Comparison of ENCODE assay signal across 8 cellular contexts in genomic region chr11:19071255-19071654, GRCh38. TPM values are rescaled to one million over a fixed set of nuclear protein-coding genes. Genes with fewer than 3 reads are reported as not detected.
DNase-seq lines count a peak whose midpoint lies in the region; ATAC-seq and TF ChIP-seq lines count a peak whose summit lies in the region.

No MANE protein-coding gene starts in this region.

- H3K27ac Mint-ChIP-seq in neural crest cell (ENCODE audit: unreplicated experiment) = peak overlapping the region; percentile 48

- H4K20me1 ChIP-seq in OCI-LY3 (ENCODE audit: insufficient read depth, low read length) (no peaks in the 10 kb centered on the region), fibroblast of lung (ENCODE audit: control insufficient read depth, extremely low read depth, insufficient read depth, low read length) (no peaks in the 10 kb centered on the region)

- peak; percentile 82 for DNase-seq in DMS153 treated with DMSO at 0.1 percent for 48 hours (lab: John Stamatoyannopoulos, UW; ENCODE audit: unreplicated experiment)
- peak; percentile 29 for DNase-seq in activated T-cell treated with anti-CD3 and anti-CD28 coated beads for 4 hours
- DNase-seq in fibroblast of lung (ENCODE audit: low read depth in 2 of 2) = peak; percentile 83 to 87
- DNase-seq in neural crest cell (ENCODE audit: low read depth, low spot score) = peak; percentile 68

- H3K4me3 Mint-ChIP-seq in neural crest cell = no peak overlapping the region

- H3K4me1 Mint-ChIP-seq in neural crest cell = peaks cover 4% of the 10 kb centered on the region

- peaks cover 16% of the 10 kb centered on the region for H3K4me1 ChIP-seq in HUES64 (ENCODE audit: insufficient read depth, low read length)
- 0 out of 2 replicates have a peak, but pooled peaks cover 3% of the 10 kb centered on the region for H3K4me1 ChIP-seq in OCI-LY3 (ENCODE audit: low read length)
- no peaks in the 10 kb centered on the region for H3K4me1 ChIP-seq in fibroblast of lung (ENCODE audit: control insufficient read depth, extremely low read depth, insufficient read depth, low read length)
- H3K4me1 ChIP-seq in subcutaneous abdominal adipose tissue (ENCODE audit: control insufficient read depth in 5 of 5, insufficient read depth in 5 of 5, low read length in 5 of 5) = peaks cover 0 to 5% (median 0%) of the 10 kb centered on the region in 5 donors

- no peaks in the 10 kb centered on the region for H3K36me3 ChIP-seq in HUES64 (ENCODE audit: insufficient read depth, low read length)
- no peaks in the 10 kb centered on the region for H3K36me3 ChIP-seq in OCI-LY3 (replicated peaks; ENCODE audit: low read depth, low read length)
- no peaks in the 10 kb centered on the region for H3K36me3 ChIP-seq in fibroblast of lung (ENCODE audit: control insufficient read depth, insufficient read depth, low read length)
- H3K36me3 ChIP-seq in subcutaneous abdominal adipose tissue (ENCODE audit: control insufficient read depth in 5 of 5, insufficient read depth in 5 of 5, low read length in 5 of 5) = no peaks in the 10 kb centered on the region

- H3K36me3 Mint-ChIP-seq in neural crest cell (ENCODE audit: low read depth) = no peaks in the 10 kb centered on the region

- 15% methylated on average over 9 of the region's 11 CpGs for WGBS in HUES64

- TF ChIP-seq CTCF in OCI-LY3 (IDR thresholded peaks at IDR 0.05; ENCODE audit: low read depth, low read length) (peak; percentile 99), fibroblast of lung (conservative IDR thresholded peaks at IDR 0.05 in 1 of 2, IDR thresholded peaks at IDR 0.05 in 1 of 2; ENCODE audit: low read depth in 1 of 2, low read length in 2 of 2) (peak; percentile 95 to 96), neural crest cell (conservative IDR thresholded peaks at IDR 0.05) (peak; percentile 99)

- H3K4me3 ChIP-seq in HUES64 (ENCODE audit: low read length) (peak overlapping the region; percentile 25; the same call in 1 of the 2 replicates), OCI-LY3 (ENCODE audit: low read length) (peak overlapping the region; percentile 69), fibroblast of lung (replicated peaks in 1 of 4; ENCODE audit: control extremely low read depth in 1 of 4, insufficient read depth in 1 of 4, low read depth in 3 of 4, low read length in 4 of 4) (peak overlapping the region in 2 of 4 experiments; percentile 37 to 53), subcutaneous abdominal adipose tissue (ENCODE audit: low read depth in 1 of 5, low read length in 5 of 5) (peak overlapping the region in 4 of 5 donors; percentile 14 to 59 (median 36))

- H2AFZ ChIP-seq in OCI-LY3 (ENCODE audit: low read depth, low read length) (0 out of 2 replicates have a peak overlapping the region, but pooled peaks have one; percentile 78), fibroblast of lung (ENCODE audit: low read length) (peak overlapping the region; percentile 17)

- H3K4me2 ChIP-seq in OCI-LY3 (ENCODE audit: low read length) = peak overlapping the region; percentile 77
- H3K4me2 ChIP-seq in fibroblast of lung (ENCODE audit: extremely low read depth, insufficient read depth, low read length) = no peak overlapping the region

- H3K9ac ChIP-seq in HUES64 (ENCODE audit: low read depth, low read length) (no peak overlapping the region), OCI-LY3 (ENCODE audit: low read length) (no peak overlapping the region; the same call in 1 of the 2 replicates), fibroblast of lung (ENCODE audit: insufficient read depth, low read length) (no peak overlapping the region), subcutaneous abdominal adipose tissue (ENCODE audit: low read length in 5 of 5) (no peak overlapping the region)

- H3K27ac ChIP-seq in HUES64 (ENCODE audit: low read depth, low read length) (no peak overlapping the region), OCI-LY3 (ENCODE audit: low read length) (no peak overlapping the region), fibroblast of lung (ENCODE audit: insufficient read depth, low read length) (no peak overlapping the region), subcutaneous abdominal adipose tissue (ENCODE audit: low read depth, low read length) (no peak overlapping the region)

- peaks cover 2% of the 10 kb centered on the region; the same call in 1 of the 2 replicates for H3K27me3 ChIP-seq in HUES64 (ENCODE audit: insufficient read depth, low read length)
- H3K27me3 ChIP-seq in OCI-LY3 (ENCODE audit: low read depth, low read length) = peaks cover 12% of the 10 kb centered on the region; the same call in 1 of the 2 replicates
- no peaks in the 10 kb centered on the region for H3K27me3 ChIP-seq in fibroblast of lung (ENCODE audit: control insufficient read depth, insufficient read depth, low read length)
- H3K27me3 ChIP-seq in subcutaneous abdominal adipose tissue (ENCODE audit: control insufficient read depth in 5 of 5, insufficient read depth in 4 of 5, low read length in 5 of 5) = peaks cover 0 to 6% (median 0%) of the 10 kb centered on the region in 5 donors

- H3K79me2 ChIP-seq in OCI-LY3 (ENCODE audit: low read length) (no peaks in the 10 kb centered on the region), fibroblast of lung (ENCODE audit: control insufficient read depth, insufficient read depth, low read length) (no peaks in the 10 kb centered on the region)

- peak; percentile 98 for ATAC-seq in GM21526 (IDR thresholded peaks at IDR 0.05; ENCODE audit: low FRiP score, unreplicated experiment)

- H3K27me3 Mint-ChIP-seq in neural crest cell (ENCODE audit: low read depth) = peaks cover 36% of the 10 kb centered on the region

- peaks cover 4% of the 10 kb centered on the region for H3K9me3 Mint-ChIP-seq in neural crest cell

- H3K9me3 ChIP-seq in HUES64 (ENCODE audit: insufficient read depth, low read depth, low read length) (no peaks in the 10 kb centered on the region), OCI-LY3 (ENCODE audit: insufficient read depth, low read length) (no peaks in the 10 kb centered on the region), fibroblast of lung (ENCODE audit: control insufficient read depth, insufficient read depth, low read depth, low read length) (no peaks in the 10 kb centered on the region), subcutaneous abdominal adipose tissue (ENCODE audit: control insufficient read depth in 5 of 5, low read length in 5 of 5) (peaks cover 0 to 4% (median 0%) of the 10 kb centered on the region in 5 donors)

RNA-seq across cellular contexts. Expression of gene MRGPRX2, which starts 10.7 kb away (rescaled TPM):
- polyA plus RNA-seq in HUES64 (2013, experiment 1 of 2) = not detected
- polyA plus RNA-seq in HUES64 (2013, experiment 2 of 2) = not detected
- total RNA-seq in fibroblast of lung (not detected in 2 replicates), neural crest cell (not detected in 2 replicates)
- not detected in 2 replicates for polyA plus RNA-seq in fibroblast of lung
- polyA plus RNA-seq in fibroblast of lung (2012) = not detected in 2 replicates
- polyA minus RNA-seq in fibroblast of lung (ENCODE audit: low replicate concordance) = not detected in 2 replicates

RNA-seq across cellular contexts. Expression of gene ZDHHC13, which starts 45.7 kb away (rescaled TPM):
- 15.1 TPM for polyA plus RNA-seq in HUES64 (2013, experiment 1 of 2)
- polyA plus RNA-seq in HUES64 (2013, experiment 2 of 2) = 15.8 TPM
- total RNA-seq in fibroblast of lung = 10.0 and 11.1 TPM in 2 replicates
- polyA plus RNA-seq in fibroblast of lung = 11.0 and 16.1 TPM in 2 replicates
- polyA plus RNA-seq in fibroblast of lung (2012) = 6.1 and 6.6 TPM in 2 replicates
- 1.1 and 1.9 TPM in 2 replicates for polyA minus RNA-seq in fibroblast of lung (ENCODE audit: low replicate concordance)
- 18.5 and 19.8 TPM in 2 replicates for total RNA-seq in neural crest cell

Comparison
In these comparisons a context has a peak if more than half of its experiments do, and no peak if none do; other contexts are left out.
1. DNase-seq: peak in every context shown above with its lines; median percentile 85 in fibroblast of lung; 82 in DMS153 treated with DMSO at 0.1 percent for 48 hours; 68 in neural crest cell; 29 in activated T-cell treated with anti-CD3 and anti-CD28 coated beads for 4 hours.